In the genomic region with DNA sequence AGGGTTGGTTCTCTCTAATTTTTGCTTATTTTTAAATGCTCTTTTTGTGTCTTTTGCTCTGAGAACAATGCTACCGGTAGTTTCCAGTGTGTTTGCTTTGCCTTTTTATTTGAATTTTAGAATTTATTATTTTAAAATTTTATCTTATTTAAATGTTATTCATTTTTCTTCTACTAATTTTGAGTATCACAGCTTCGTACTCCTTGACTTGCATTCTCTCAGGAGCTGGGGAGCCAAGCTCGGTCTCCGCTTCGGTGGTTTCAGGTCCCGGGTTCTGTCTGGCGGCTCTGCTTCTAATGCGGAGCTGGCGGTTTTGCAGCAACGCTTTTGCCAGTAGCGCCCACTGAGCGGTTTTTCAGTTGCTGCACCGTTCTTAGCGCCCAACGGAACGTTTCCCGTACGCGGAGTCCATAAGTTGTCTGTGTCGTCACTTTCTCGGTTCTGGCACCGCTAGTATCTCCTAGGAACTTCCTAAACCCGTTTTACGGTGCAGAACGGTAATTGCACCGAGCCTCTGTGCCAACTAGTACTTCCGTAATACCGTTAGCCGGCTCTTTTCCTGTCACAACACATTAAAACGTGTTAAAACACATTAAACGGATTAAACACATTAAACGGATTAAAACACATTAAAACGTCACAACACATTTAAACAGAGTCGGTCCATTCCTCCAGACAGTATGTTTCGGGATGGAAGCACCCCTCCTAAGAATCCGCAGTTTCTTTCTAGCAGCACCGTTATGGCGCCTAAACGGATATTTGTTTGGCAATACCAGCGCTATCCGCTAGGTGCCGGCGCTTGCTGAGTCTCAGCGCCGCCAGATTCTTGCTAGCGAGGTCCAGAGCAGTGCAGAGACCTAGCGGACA, we compare ENCODE assay signal across 1 cellular context.
TF ChIP-seq lines count a peak whose summit lies in the region.

No MANE protein-coding gene starts in this region.

TF ChIP-seq in SK-N-SH, 30 proteins besides CTCF, POLR2A, EP300 and RAD21 (continued from another document):
- TF ChIP-seq, protein P1, sequence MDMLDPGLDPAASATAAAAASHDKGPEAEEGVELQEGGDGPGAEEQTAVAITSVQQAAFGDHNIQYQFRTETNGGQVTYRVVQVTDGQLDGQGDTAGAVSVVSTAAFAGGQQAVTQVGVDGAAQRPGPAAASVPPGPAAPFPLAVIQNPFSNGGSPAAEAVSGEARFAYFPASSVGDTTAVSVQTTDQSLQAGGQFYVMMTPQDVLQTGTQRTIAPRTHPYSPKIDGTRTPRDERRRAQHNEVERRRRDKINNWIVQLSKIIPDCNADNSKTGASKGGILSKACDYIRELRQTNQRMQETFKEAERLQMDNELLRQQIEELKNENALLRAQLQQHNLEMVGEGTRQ (IDR thresholded peaks at IDR 0.05; ENCODE audit: borderline replicate concordance, low read depth, low read length) = no peak
- 0 out of 2 replicates have a peak, but pooled peaks have one; percentile 27 for TF ChIP-seq ELF1 (IDR thresholded peaks at IDR 0.05)
- TF ChIP-seq, protein P2, sequence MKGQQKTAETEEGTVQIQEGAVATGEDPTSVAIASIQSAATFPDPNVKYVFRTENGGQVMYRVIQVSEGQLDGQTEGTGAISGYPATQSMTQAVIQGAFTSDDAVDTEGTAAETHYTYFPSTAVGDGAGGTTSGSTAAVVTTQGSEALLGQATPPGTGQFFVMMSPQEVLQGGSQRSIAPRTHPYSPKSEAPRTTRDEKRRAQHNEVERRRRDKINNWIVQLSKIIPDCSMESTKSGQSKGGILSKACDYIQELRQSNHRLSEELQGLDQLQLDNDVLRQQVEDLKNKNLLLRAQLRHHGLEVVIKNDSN (IDR thresholded peaks at IDR 0.05; ENCODE audit: borderline replicate concordance, low read depth) = no peak
